Comparison of ENCODE assay signal across 17 cellular contexts in the genomic region with DNA sequence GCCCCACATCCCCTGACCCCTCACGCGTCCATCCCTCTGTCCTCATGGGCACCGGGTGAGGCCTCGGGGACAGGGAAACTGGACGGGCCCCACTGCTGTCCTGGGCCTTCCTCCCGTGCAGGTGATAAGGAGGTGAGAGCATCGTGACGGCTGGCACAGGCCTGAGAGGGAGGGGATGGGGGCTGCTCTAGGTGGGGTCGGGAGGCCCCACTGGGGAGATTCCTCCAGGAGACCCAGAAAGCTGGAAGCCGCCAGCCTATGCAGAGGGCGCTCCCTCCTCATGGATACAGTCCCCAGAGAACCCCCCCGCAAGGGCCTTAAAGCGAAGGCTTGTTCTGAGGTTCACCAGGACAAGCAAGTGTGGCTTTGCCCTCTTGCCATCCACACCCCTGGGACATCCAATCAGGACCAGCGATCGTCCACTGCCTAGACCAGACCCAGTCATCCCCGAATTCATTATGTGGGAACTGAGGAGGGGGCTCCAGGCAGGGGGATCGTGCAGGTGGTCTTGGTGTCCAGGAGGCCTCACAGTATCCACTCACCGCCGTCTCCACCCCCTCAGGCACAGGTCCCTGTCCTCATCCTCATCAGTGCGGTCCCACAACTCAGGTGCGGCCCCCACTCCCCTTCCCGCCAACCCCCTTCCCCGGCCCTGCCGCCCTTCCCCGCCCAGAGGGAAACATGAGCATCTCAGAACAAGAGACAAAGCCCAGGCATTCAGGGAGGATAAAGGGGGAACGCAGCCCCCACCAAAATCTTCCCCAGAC. TPM values are rescaled to one million over a fixed set of nuclear protein-coding genes. Genes with fewer than 3 reads are reported as not detected.
DNase-seq lines count a peak whose midpoint lies in the region; ATAC-seq, FAIRE-seq and TF ChIP-seq lines count a peak whose summit lies in the region.
"Had no signal": no experiment of that assay in that cellular context is flagged by ENCODE, and none has a peak within 500 bp of the region (broad histone marks: within the 10 kb centered on the region; RNA-seq: fewer than 3 reads in every experiment).

No MANE protein-coding gene starts in this region.

- no peak for ATAC-seq in GM18511 (IDR thresholded peaks at IDR 0.05; ENCODE audit: unreplicated experiment)

- TF ChIP-seq POLR2A in H1 (IDR thresholded peaks at IDR 0.05; ENCODE audit: control extremely low read depth in 1 of 2, low read depth in 2 of 2, low read length in 2 of 2): no peak

- H3K27ac Mint-ChIP-seq in type B pancreatic cell: peak overlapping the region; percentile 65
- H3K27ac Mint-ChIP-seq: CD4-positive, CD25-positive, alpha-beta regulatory T cell had no signal

- FAIRE-seq in H1 (lab: Jason Lieb, UNC): no peak

- H4K5ac ChIP-seq in H1 (ENCODE audit: insufficient read length, low read depth, low read length): no peak overlapping the region
- H4K5ac ChIP-seq in mesendoderm (ENCODE audit: low read length): no peak overlapping the region

- TF ChIP-seq EP300 in H1 (IDR thresholded peaks at IDR 0.05; ENCODE audit: borderline replicate concordance in 1 of 2, low read depth in 2 of 2, low read length in 2 of 2): no peak

- H3K23me2 ChIP-seq in H1 (ENCODE audit: low read depth, low read length): no peaks in the 10 kb centered on the region

- TF ChIP-seq CTCF in cardiac muscle cell (IDR thresholded peaks at IDR 0.05; ENCODE audit: low read depth, low read length) (no peak), right atrium auricular region (IDR thresholded peaks at IDR 0.05) (no peak), H1 (IDR thresholded peaks at IDR 0.05; ENCODE audit: control extremely low read depth in 1 of 3, insufficient read depth in 1 of 3, low read depth in 1 of 3, low read length in 3 of 3) (no peak), type B pancreatic cell (conservative IDR thresholded peaks at IDR 0.05) (no peak)

- no peak overlapping the region for H3K23ac ChIP-seq in H1 (ENCODE audit: insufficient read length)
- H3K23ac ChIP-seq in mesendoderm (ENCODE audit: low read length): no peak overlapping the region

- 0 out of 4 replicates have a peak, but pooled peaks of 1 of the 2 experiments have one; percentile 6 for TF ChIP-seq RAD21 in H1 (IDR thresholded peaks at IDR 0.05 in 1 of 2, conservative IDR thresholded peaks at IDR 0.05 in 1 of 2; ENCODE audit: low read depth in 2 of 2, low read length in 2 of 2)

- H2BK15ac ChIP-seq in H1 (ENCODE audit: low read length) (peak overlapping the region; percentile 61; the same call in 1 of the 2 replicates), mesendoderm (replicated peaks; ENCODE audit: low read depth) (no peak overlapping the region)

- H4K91ac ChIP-seq in H1 (replicated peaks; ENCODE audit: insufficient read length, low read length): peak overlapping the region; percentile 95

- H2BK12ac ChIP-seq in H1 (ENCODE audit: low read depth, low read length): peak overlapping the region; percentile 63; the same call in 1 of the 2 replicates

- H3K56ac ChIP-seq in H1 (replicated peaks; ENCODE audit: insufficient read length, low read depth, low read length) (no peak overlapping the region), mesendoderm (ENCODE audit: low read length) (peak overlapping the region; percentile 58)

- no peaks in the 10 kb centered on the region for H3K9me3 ChIP-seq in cardiac muscle cell (ENCODE audit: low read depth)
- H3K9me3 ChIP-seq in right atrium auricular region: no peaks in the 10 kb centered on the region
- H3K9me3 ChIP-seq in H1 (ENCODE audit: insufficient read depth in 2 of 2, low read depth in 1 of 2, low read length in 1 of 2): no peaks in the 10 kb centered on the region
- H3K9me3 ChIP-seq: HAP-1 had no signal

- H3K4me2 ChIP-seq in H1 (ENCODE audit: insufficient read depth in 1 of 2, low read depth in 2 of 2, low read length in 2 of 2): no peak overlapping the region
- no peak overlapping the region for H3K4me2 ChIP-seq in mesendoderm (ENCODE audit: low read length)

- H3K27ac ChIP-seq in cardiac muscle cell (peak overlapping the region; percentile 25), right atrium auricular region (peak overlapping the region in 1 of 2 donors; percentile 75), H1 (ENCODE audit: low read depth, low read length) (no peak overlapping the region), mesendoderm (ENCODE audit: low read depth, low read length) (no peak overlapping the region)
- H3K27ac ChIP-seq: SK-N-MC had no signal

- CTCF ChIA-PET in H1 (lab: Charles Lee; ENCODE audit: partially characterized antibody): interaction anchor here (0.7 to 4.6 kb wide), 6 partner anchors 11 to 166 kb away, joined by 3 to 39 read pairs (median 4); no protein-coding TSS in a partner anchor

- H3K18ac ChIP-seq in H1 (ENCODE audit: extremely low read depth, low read length) (no peak overlapping the region; the same call in 1 of the 2 replicates), mesendoderm (ENCODE audit: low read length) (no peak overlapping the region)

- no peaks in the 10 kb centered on the region for H3K9me3 Mint-ChIP-seq in type B pancreatic cell
- H3K9me3 Mint-ChIP-seq: CD4-positive, CD25-positive, alpha-beta regulatory T cell had no signal

- H2BK5ac ChIP-seq in H1 (ENCODE audit: low read depth, low read length) (peak overlapping the region; percentile 44; the same call in 1 of the 2 replicates), mesendoderm (ENCODE audit: low read length) (peak overlapping the region; percentile 29)

- no peak overlapping the region for H3K4me3 Mint-ChIP-seq in type B pancreatic cell
- H3K4me3 Mint-ChIP-seq: CD4-positive, CD25-positive, alpha-beta regulatory T cell had no signal

- H3K79me2 ChIP-seq in H1 (ENCODE audit: control insufficient read depth in 1 of 2, insufficient read depth in 2 of 2, low read length in 2 of 2): no peaks in the 10 kb centered on the region
- H3K79me2 ChIP-seq in mesendoderm (ENCODE audit: control insufficient read depth, insufficient read depth, low read length): no peaks in the 10 kb centered on the region

- H2BK20ac ChIP-seq in H1 (ENCODE audit: low read length): peak overlapping the region; percentile 86

- H4K8ac ChIP-seq in H1 (ENCODE audit: extremely low read depth, insufficient read depth, low read length) (no peak overlapping the region; the same call in 1 of the 2 replicates), mesendoderm (ENCODE audit: low read depth, low read length) (no peak overlapping the region)

- H4K20me1 ChIP-seq in H1 (replicated peaks in 1 of 2; ENCODE audit: control insufficient read depth in 1 of 2, insufficient read depth in 2 of 2, low read length in 2 of 2): no peaks in the 10 kb centered on the region

- peaks cover 50% of the 10 kb centered on the region for H3K4me1 Mint-ChIP-seq in type B pancreatic cell (ENCODE audit: unreplicated experiment)

- POLR2A ChIA-PET in H1 (lab: Charles Lee; ENCODE audit: partially characterized antibody): interaction anchor here (3.1 kb wide), 1 partner anchor 48 kb away, joined by 11 read pairs; no protein-coding TSS in a partner anchor

- no peak overlapping the region for H3K14ac ChIP-seq in H1 (ENCODE audit: insufficient read length)

- no peaks in the 10 kb centered on the region for H3K27me3 Mint-ChIP-seq in type B pancreatic cell

- H3K27me3 ChIP-seq in cardiac muscle cell: no peaks in the 10 kb centered on the region
- H3K27me3 ChIP-seq in right atrium auricular region: no peaks in the 10 kb centered on the region
- no peaks in the 10 kb centered on the region; a peak in 1 of 7 replicates for H3K27me3 ChIP-seq in H1 (replicated peaks in 1 of 4; ENCODE audit: control insufficient read depth in 3 of 4, extremely low read depth in 1 of 4, insufficient read depth in 3 of 4, low read length in 3 of 4)
- H3K27me3 ChIP-seq in mesendoderm (ENCODE audit: insufficient read depth, low read length, poor library complexity): no peaks in the 10 kb centered on the region

- H3K9ac ChIP-seq in H1 (replicated peaks in 1 of 4; ENCODE audit: extremely low read depth in 1 of 4, low read depth in 3 of 4, low read length in 3 of 4): no peak overlapping the region
- no peak overlapping the region for H3K9ac ChIP-seq in mesendoderm (ENCODE audit: low read length)

- H3K4me1 ChIP-seq in cardiac muscle cell (ENCODE audit: low read depth) (peaks cover 35% of the 10 kb centered on the region), right atrium auricular region (peaks cover 0 to 56% of the 10 kb centered on the region in 2 donors), H1 (replicated peaks in 1 of 4; ENCODE audit: control insufficient read depth in 3 of 4, insufficient read depth in 4 of 4, low read length in 3 of 4) (peaks cover 6 to 23% (median 15%) of the 10 kb centered on the region in 4 experiments), mesendoderm (ENCODE audit: control insufficient read depth, low read depth, low read length) (peaks cover 9% of the 10 kb centered on the region)

- no peak overlapping the region for H3K4me3 ChIP-seq in cardiac muscle cell
- no peak overlapping the region for H3K4me3 ChIP-seq in right atrium auricular region
- H3K4me3 ChIP-seq in H1 (ENCODE audit: extremely low read depth in 1 of 4, insufficient read depth in 2 of 4, low read depth in 3 of 4, low read length in 4 of 4): no peak overlapping the region
- no peak overlapping the region for H3K4me3 ChIP-seq in mesendoderm (ENCODE audit: low read length)
- H3K4me3 ChIP-seq: HAP-1, SK-N-MC had no signal

- H3K4ac ChIP-seq in H1 (replicated peaks; ENCODE audit: insufficient read length, low read depth, low read length) (no peak overlapping the region), mesendoderm (ENCODE audit: low read depth, low read length) (no peak overlapping the region)

- DNase-seq in cardiac muscle cell (ENCODE audit: low read depth in 1 of 2, low spot score in 1 of 2) (peak in 1 of 2 donors; percentile 32), right atrium auricular region (ENCODE audit: low spot score) (no peak), H1 (ENCODE audit: low read depth in 1 of 2, low spot score in 2 of 2) (no peak), mesendoderm (no peak), type B pancreatic cell (ENCODE audit: extremely low spot score, unreplicated experiment) (no peak), DMS 273 treated with DMSO at 0.1 percent for 48 hours (lab: John Stamatoyannopoulos, UW) (no peak), 8988T (no peak)
- DNase-seq: Calu3; CD4-positive, CD25-positive, alpha-beta regulatory T cell; DND-41; MV-4-11; NCI-H1417 treated with DMSO at 0.1 percent for 48 hours; NCI-H2029 treated with DMSO at 0.1 percent for 48 hours; NCI-H524 had no signal

- H2AK5ac ChIP-seq in H1 (ENCODE audit: low read depth, low read length) (no peak overlapping the region), mesendoderm (ENCODE audit: low read length) (no peak overlapping the region)

- H2BK120ac ChIP-seq in H1 (replicated peaks; ENCODE audit: low read depth, low read length) (peak overlapping the region; percentile 82), mesendoderm (ENCODE audit: low read depth, low read length) (no peak overlapping the region)

- no peak overlapping the region for H2AFZ ChIP-seq in H1 (ENCODE audit: low read length)

- H3K79me1 ChIP-seq in H1 (ENCODE audit: low read depth, low read length) (no peaks in the 10 kb centered on the region), mesendoderm (ENCODE audit: low read length) (no peaks in the 10 kb centered on the region)

- no peaks in the 10 kb centered on the region for H3K36me3 ChIP-seq in cardiac muscle cell
- no peaks in the 10 kb centered on the region for H3K36me3 ChIP-seq in right atrium auricular region
- H3K36me3 ChIP-seq in H1 (ENCODE audit: control insufficient read depth in 2 of 4, insufficient read depth in 4 of 4, low read length in 3 of 4): no peaks in the 10 kb centered on the region
- no peaks in the 10 kb centered on the region for H3K36me3 ChIP-seq in mesendoderm (ENCODE audit: control insufficient read depth, insufficient read depth, low read length)
- H3K36me3 ChIP-seq: HAP-1 had no signal

- WGBS in H1 (ENCODE audit: extremely low coverage in 1 of 2, insufficient coverage in 1 of 2, insufficient read length in 1 of 2, insufficient replicate concordance in 2 of 2, low coverage in 1 of 2, low lambda C conversion rate in 2 of 2, missing lambda C conversion rate in 1 of 2), 2 experiments: 86% methylated on average over 18 of the region's 26 CpGs; no CpG with 5 or more reads in 1 of the 2 experiments
- whole genome bisulfite sequencing in mesendoderm (ENCODE audit: extremely low coverage, insufficient coverage, low lambda C conversion rate): no CpG with 5 or more reads among the region's 26 CpGs

- H3K36me3 Mint-ChIP-seq in type B pancreatic cell: no peaks in the 10 kb centered on the region
- H3K36me3 Mint-ChIP-seq: CD4-positive, CD25-positive, alpha-beta regulatory T cell had no signal

RNA-seq across cellular contexts. Expression of gene COL18A1, which starts 45.3 kb away (rescaled TPM):
- total RNA-seq in cardiac muscle cell (887 and 1,182 TPM in 2 replicates), right atrium auricular region (100 to 1,000 TPM; 117 to 134 TPM), type B pancreatic cell (ENCODE audit: low replicate concordance) (150 and 168 TPM in 2 replicates)
- polyA plus RNA-seq in cardiac muscle cell (407 and 535 TPM in 2 replicates), H1 (2011; rRNA removed) (145 and 239 TPM in 2 replicates)
- 201 and 205 TPM in 2 replicates for total RNA-seq in H1 (2021; fragmentation: NEBNext Ultra II Directional; extraction: Animal tissue kit (Norgen Biotek cat#: 25700))
- polyA plus RNA-seq in H1 (2011; cell fraction: cytosol; rRNA removed): 167 TPM
- 627 TPM for polyA plus RNA-seq in H1 (2011; cell fraction: nucleus; rRNA removed)
- polyA plus RNA-seq in H1 (2012, experiment 1 of 2): 80.5 to 132 TPM (median 130 TPM) in 4 replicates
- 88.9 TPM for polyA plus RNA-seq in H1 (2012, experiment 2 of 2)
- polyA plus RNA-seq in H1 (2013, experiment 1 of 2): 269 TPM
- polyA plus RNA-seq in H1 (2013, experiment 2 of 2): 226 TPM
- polyA minus RNA-seq in H1 (2011; rRNA and poly(A)+ RNA removed): 30.9 and 31.7 TPM in 2 replicates
- 90.3 TPM for polyA minus RNA-seq in H1 (2011; cell fraction: cytosol; rRNA and poly(A)+ RNA removed)
- polyA minus RNA-seq in H1 (2011; cell fraction: nucleus; rRNA and poly(A)+ RNA removed): 88.2 TPM
- 84.0 TPM for polyA plus RNA-seq in mesendoderm (2013, experiment 1 of 2)
- 85.5 TPM for polyA plus RNA-seq in mesendoderm (2013, experiment 2 of 2)
